In genomic region chr11:47961383-47961782, GRCh38 we compare ENCODE assay signal across 23 cellular contexts. TPM values are rescaled to one million over a fixed set of nuclear protein-coding genes. Genes with fewer than 3 reads are reported as not detected.
A peak's percentile ranks its signal among the peaks of the same experiment; 100 is the strongest.
DNase-seq lines count a peak whose midpoint lies in the region; FAIRE-seq and TF ChIP-seq lines count a peak whose summit lies in the region.
"Had no signal": no experiment of that assay in that cellular context is flagged by ENCODE, and none has a peak within 500 bp of the region (broad histone marks: within the 10 kb centered on the region; RNA-seq: fewer than 3 reads in every experiment).

No MANE protein-coding gene starts in this region.

- no peaks in the 10 kb centered on the region for H3K4me1 ChIP-seq in Peyer's patch
- H3K4me1 ChIP-seq: BE2C, Caco-2, heart left ventricle had no signal

- no peaks in the 10 kb centered on the region for H3K27me3 ChIP-seq in Peyer's patch
- H3K27me3 ChIP-seq: BE2C, heart left ventricle, MG63 had no signal

- H3K36me3 ChIP-seq in Peyer's patch: no peaks in the 10 kb centered on the region
- H3K36me3 ChIP-seq: BE2C, heart left ventricle, MG63 had no signal

- no peak overlapping the region for H3K4me3 ChIP-seq in Peyer's patch
- H3K4me3 ChIP-seq: heart left ventricle, MG63 had no signal

- no peak overlapping the region for H3K27ac ChIP-seq in Peyer's patch
- H3K27ac ChIP-seq: heart left ventricle had no signal

- H3K9me3 ChIP-seq in Peyer's patch: no peaks in the 10 kb centered on the region
- H3K9me3 ChIP-seq: BE2C, Caco-2, heart left ventricle, MG63 had no signal

- FAIRE-seq in HTR-8/SVneo (lab: Jason Lieb, UNC): no peak
- FAIRE-seq: colon had no signal

- DNase-seq in NCI-H146 (lab: John Stamatoyannopoulos, UW) (peak; percentile 43), NCI-H146 treated with DMSO at 0.1 percent for 48 hours (lab: John Stamatoyannopoulos, UW; ENCODE audit: unreplicated experiment) (no peak), NCI-H2227 treated with DMSO at 0.1 percent for 48 hours (lab: John Stamatoyannopoulos, UW) (peak; percentile 13), kidney tubule cell (ENCODE audit: low spot score) (peak; percentile 32), HTR-8/SVneo (ENCODE audit: insufficient read length, low spot score) (no peak), ureter (ENCODE audit: low spot score) (no peak), Peyer's patch (no peak)
- DNase-seq in activated CD4-positive, alpha-beta T cell treated with anti-CD3 and anti-CD28 coated beads for 48 hours: no peak
- DNase-seq: 8988T; activated CD4-positive, alpha-beta T cell treated with anti-CD3 and anti-CD28 coated beads, Interleukin-2, amount 50 U/mL, for 1 hour; activated CD8-positive, alpha-beta memory T cell treated with anti-CD3 and anti-CD28 coated beads, Interleukin-2, amount 50 U/mL, for 48 hours; activated gamma-delta T cell; BE2C; Caco-2; heart left ventricle; MG63; NCI-H1694 treated with DMSO at 0.1 percent for 48 hours; NCI-H510A; nucleus accumbens; stimulated activated CD4-positive, alpha-beta T cell treated with anti-CD3 and anti-CD28 coated beads, Interleukin-4, amount 100 ng/mL, for 1 hour; stimulated activated naive CD8-positive, alpha-beta T cell treated with anti-CD3 and anti-CD28 coated beads, Interleukin-15, amount 100 ng/mL, for 72 hours; T-helper 1 cell had no signal

- no peak for TF ChIP-seq CTCF in Peyer's patch (IDR thresholded peaks at IDR 0.05)

- TF ChIP-seq POLR2A in Peyer's patch (IDR thresholded peaks at IDR 0.05): no peak

RNA-seq across cellular contexts. Expression of gene PTPRJ, which starts 19.0 kb away (rescaled TPM):
- total RNA-seq in ureter (18.0 TPM), Peyer's patch (10 to 100 TPM; 28.1 to 50.1 (median 37.5) TPM)

Comparison
In these comparisons a context has a peak if more than half of its experiments do, and no peak if none do; other contexts are left out.
1. DNase-seq: peak in NCI-H146 (single experiment), NCI-H2227 treated with DMSO at 0.1 percent for 48 hours (single experiment) and kidney tubule cell (single experiment); none in NCI-H146 treated with DMSO at 0.1 percent for 48 hours (single experiment), HTR-8/SVneo (single experiment), activated CD4-positive, alpha-beta T cell treated with anti-CD3 and anti-CD28 coated beads for 48 hours (single experiment), ureter (single experiment) and Peyer's patch (0 of 3).